Comparison of ENCODE assay signal across 11 cellular contexts in the genomic region with DNA sequence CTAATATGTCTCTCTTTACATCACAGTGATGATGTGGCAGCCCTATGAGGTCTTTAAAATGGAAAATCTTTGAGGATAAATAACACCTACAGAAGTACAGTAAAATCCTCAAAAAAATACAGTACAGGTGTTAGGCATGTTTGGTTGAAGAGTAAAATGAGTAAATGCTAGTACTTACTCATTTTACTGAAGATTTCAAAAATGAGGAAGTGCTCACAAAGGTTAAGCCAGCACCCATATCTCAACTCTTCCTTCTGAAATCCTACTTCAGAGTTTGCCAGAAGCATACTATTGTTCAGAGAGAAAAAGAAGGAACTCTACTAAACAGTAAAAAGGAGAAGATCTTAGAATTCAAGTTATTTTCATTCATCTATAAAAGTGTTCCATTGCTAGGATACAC.
A peak's percentile ranks its signal among the peaks of the same experiment; 100 is the strongest.
DNase-seq lines count a peak whose midpoint lies in the region; ATAC-seq and TF ChIP-seq lines count a peak whose summit lies in the region.
"Had no signal": no experiment of that assay in that cellular context is flagged by ENCODE, and none has a peak within 500 bp of the region (broad histone marks: within the 10 kb centered on the region; RNA-seq: fewer than 3 reads in every experiment).

No MANE protein-coding gene starts in this region.

- TF ChIP-seq CTCF in ascending aorta (IDR thresholded peaks at IDR 0.05), result no peak
- TF ChIP-seq CTCF in colonic mucosa (IDR thresholded peaks at IDR 0.05), result no peak

- no peak for DNase-seq in ascending aorta (ENCODE audit: low spot score in 2 of 2)
- no peak for DNase-seq in posterior vena cava (ENCODE audit: low spot score)
- no peak for DNase-seq in activated naive CD8-positive, alpha-beta T cell treated with anti-CD3 and anti-CD28 coated beads for 36 hours
- no peak for DNase-seq in colonic mucosa
- no peak for DNase-seq in UCSD-AML1 (lab: John Stamatoyannopoulos, UW; ENCODE audit: unreplicated experiment)
- DNase-seq: activated CD8-positive, alpha-beta memory T cell treated with anti-CD3 and anti-CD28 coated beads, Interleukin-2, amount 50 U/mL, for 4 hours; RPMI8226 had no signal

- H3K27me3 ChIP-seq in ascending aorta (no peaks in the 10 kb centered on the region), rectal smooth muscle tissue (ENCODE audit: control insufficient read depth, insufficient read depth, low read length) (no peaks in the 10 kb centered on the region), colonic mucosa (no peaks in the 10 kb centered on the region)

- H3K27ac ChIP-seq in ascending aorta, result peak overlapping the region; percentile 85 to 88
- peak overlapping the region; percentile 71 for H3K27ac ChIP-seq in rectal smooth muscle tissue (ENCODE audit: low read depth, low read length)
- no peak overlapping the region for H3K27ac ChIP-seq in colonic mucosa
- H3K27ac ChIP-seq: KMS-11 had no signal

- H3K36me3 ChIP-seq in ascending aorta (peaks cover 13 to 19% of the 10 kb centered on the region in 2 donors), rectal smooth muscle tissue (ENCODE audit: control insufficient read depth, insufficient read depth, low read length) (peaks cover 3% of the 10 kb centered on the region), colonic mucosa (no peaks in the 10 kb centered on the region)

- H3K4me3 ChIP-seq in ascending aorta (peak overlapping the region in 1 of 2 donors; percentile 63), rectal smooth muscle tissue (ENCODE audit: low read length) (no peak overlapping the region), colonic mucosa (no peak overlapping the region)

- peaks cover 2% of the 10 kb centered on the region for H3K4me1 Mint-ChIP-seq in activated naive CD8-positive, alpha-beta T cell treated with anti-CD3 and anti-CD28 coated beads for 36 hours

- peak; percentile 33 for ATAC-seq in GM18511 (IDR thresholded peaks at IDR 0.05; ENCODE audit: unreplicated experiment)
- peak; percentile 39 for ATAC-seq in HG02885 (IDR thresholded peaks at IDR 0.05; ENCODE audit: poor library complexity, unreplicated experiment)

- H3K4me3 Mint-ChIP-seq in activated naive CD8-positive, alpha-beta T cell treated with anti-CD3 and anti-CD28 coated beads for 36 hours, result no peak overlapping the region

- no peaks in the 10 kb centered on the region for H3K9me3 Mint-ChIP-seq in activated naive CD8-positive, alpha-beta T cell treated with anti-CD3 and anti-CD28 coated beads for 36 hours

- intact Hi-C loops in ascending aorta (cut with DNase I) (loop anchor here (2.0 kb wide), 1 partner anchor 46 kb away; no protein-coding TSS in a partner anchor), posterior vena cava (cut with DNase I) (no loop called here), colonic mucosa (cut with DNase I) (no loop called here)

- peaks cover 74% of the 10 kb centered on the region for H3K27me3 Mint-ChIP-seq in activated naive CD8-positive, alpha-beta T cell treated with anti-CD3 and anti-CD28 coated beads for 36 hours

- H3K27ac Mint-ChIP-seq in activated naive CD8-positive, alpha-beta T cell treated with anti-CD3 and anti-CD28 coated beads for 36 hours, result no peak overlapping the region

- H3K9ac ChIP-seq in rectal smooth muscle tissue (ENCODE audit: low read length), result no peak overlapping the region
- no peak overlapping the region for H3K9ac ChIP-seq in colonic mucosa (ENCODE audit: low read depth in 2 of 2, low read length in 2 of 2)
- H3K9ac ChIP-seq: KMS-11 had no signal

- H3K36me3 Mint-ChIP-seq in activated naive CD8-positive, alpha-beta T cell treated with anti-CD3 and anti-CD28 coated beads for 36 hours, result no peaks in the 10 kb centered on the region

- H3K4me1 ChIP-seq in ascending aorta (peaks cover 3 to 64% of the 10 kb centered on the region in 2 donors), rectal smooth muscle tissue (ENCODE audit: control insufficient read depth, insufficient read depth, low read length) (peaks cover 41% of the 10 kb centered on the region), colonic mucosa (no peaks in the 10 kb centered on the region)

- H3K9me3 ChIP-seq in ascending aorta, result peaks cover 0 to 5% of the 10 kb centered on the region in 2 donors
- H3K9me3 ChIP-seq in colonic mucosa, result no peaks in the 10 kb centered on the region
